ENCODE assay signal across 12 cellular contexts in the genomic region with DNA sequence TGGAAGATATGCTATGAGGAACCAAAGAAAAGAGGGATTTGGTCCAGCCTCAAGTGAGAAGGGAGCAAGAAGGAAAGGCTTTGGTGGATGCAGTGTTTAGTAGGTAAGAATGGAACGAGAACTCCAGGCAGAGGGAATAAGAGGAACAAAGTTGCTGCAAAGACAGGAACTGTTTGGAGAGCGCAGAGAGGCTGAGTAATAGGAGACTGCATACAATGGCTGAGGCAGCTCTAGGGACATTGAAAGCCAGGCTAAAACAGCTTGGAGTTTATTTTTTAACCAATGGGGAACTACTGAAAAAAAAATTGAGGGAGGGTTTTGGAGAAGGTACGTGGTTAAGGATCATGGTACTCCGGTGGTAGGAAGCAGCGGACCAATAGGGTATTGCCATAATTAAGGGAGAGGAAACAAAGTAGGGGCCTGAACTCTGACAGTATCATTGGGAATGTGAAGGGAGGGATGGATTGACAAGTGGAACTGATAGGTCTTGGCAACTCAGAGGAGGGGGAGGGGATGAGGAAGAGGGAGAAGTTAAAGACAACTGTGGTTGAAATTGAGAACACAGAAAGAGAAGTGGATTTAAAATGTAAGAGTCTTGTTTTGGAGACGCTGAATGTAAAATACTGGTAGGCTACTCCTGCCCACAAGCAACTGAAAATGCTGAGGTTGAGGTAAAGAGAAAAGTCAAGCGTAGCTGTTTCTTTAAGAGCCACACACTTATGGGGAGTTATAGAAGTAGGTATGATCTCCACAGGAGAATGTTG. TPM values are rescaled to one million over a fixed set of nuclear protein-coding genes. Genes with fewer than 3 reads are reported as not detected.
DNase-seq lines count a peak whose midpoint lies in the region; ATAC-seq and TF ChIP-seq lines count a peak whose summit lies in the region.
"Had no signal": no experiment of that assay in that cellular context is flagged by ENCODE, and none has a peak within 500 bp of the region (broad histone marks: within the 10 kb centered on the region; RNA-seq: fewer than 3 reads in every experiment).

No MANE protein-coding gene starts in this region.

- no peak overlapping the region for H3K27ac ChIP-seq in naive thymus-derived CD4-positive, alpha-beta T cell (ENCODE audit: low read depth, low read length)

- H3K4me3 Mint-ChIP-seq in naive thymus-derived CD4-positive, alpha-beta T cell: no peak overlapping the region
- H3K4me3 Mint-ChIP-seq: activated T-cell treated with anti-CD3 and anti-CD28 coated beads, Interleukin-2, amount 50 U/mL, for 4 hours; immature natural killer cell had no signal

- H3K36me3 ChIP-seq in naive thymus-derived CD4-positive, alpha-beta T cell (ENCODE audit: control insufficient read depth in 2 of 3, insufficient read depth in 3 of 3, low read length in 3 of 3): no peaks in the 10 kb centered on the region

- no peak overlapping the region for H3K27ac Mint-ChIP-seq in naive thymus-derived CD4-positive, alpha-beta T cell
- H3K27ac Mint-ChIP-seq: immature natural killer cell had no signal

- H3K27me3 Mint-ChIP-seq in naive thymus-derived CD4-positive, alpha-beta T cell: peaks cover 45 to 61% (median 58%) of the 10 kb centered on the region in 5 donors

- no peaks in the 10 kb centered on the region for H3K9me3 Mint-ChIP-seq in naive thymus-derived CD4-positive, alpha-beta T cell
- H3K9me3 Mint-ChIP-seq: activated T-cell treated with anti-CD3 and anti-CD28 coated beads, Interleukin-2, amount 50 U/mL, for 4 hours; immature natural killer cell had no signal

- peak; percentile 65 for ATAC-seq in GM19035 (IDR thresholded peaks at IDR 0.05; ENCODE audit: unreplicated experiment)
- peak; percentile 64 for ATAC-seq in HG02642 (IDR thresholded peaks at IDR 0.05; ENCODE audit: poor library complexity, unreplicated experiment)
- peak; percentile 63 for ATAC-seq in naive thymus-derived CD4-positive, alpha-beta T cell
- ATAC-seq in omental fat pad (ENCODE audit: low FRiP score): no peak
- ATAC-seq: activated T-cell treated with anti-CD3 and anti-CD28 coated beads, Interleukin-2, amount 50 U/mL, for 4 hours had no signal

- no peak overlapping the region for H3K4me3 ChIP-seq in naive thymus-derived CD4-positive, alpha-beta T cell (ENCODE audit: low read length)
- no peak overlapping the region for H3K4me3 ChIP-seq in lower leg skin (ENCODE audit: low read depth, poor library complexity, severe bottlenecking)

- 72 to 81% methylated on average over 7 of the region's 7 CpGs for WGBS in lower leg skin, 2 donors

- H3K36me3 Mint-ChIP-seq in naive thymus-derived CD4-positive, alpha-beta T cell: peaks cover 0 to 2% (median 0%) of the 10 kb centered on the region in 5 donors
- H3K36me3 Mint-ChIP-seq: immature natural killer cell had no signal

- H3K4me1 Mint-ChIP-seq in naive thymus-derived CD4-positive, alpha-beta T cell: peaks cover 6 to 22% (median 9%) of the 10 kb centered on the region in 7 donors

- in situ Hi-C loops in KBM-7 (cut with MboI; ENCODE audit: low pct_unique_long_range_greater_than_20kb, low sequenced_read_pairs): no loop called here

- peaks cover 4 to 9% of the 10 kb centered on the region in 2 donors for H3K27me3 ChIP-seq in naive thymus-derived CD4-positive, alpha-beta T cell (ENCODE audit: control insufficient read depth in 2 of 2, insufficient read depth in 2 of 2, low read length in 2 of 2)

- TF ChIP-seq CTCF in lower leg skin (IDR thresholded peaks at IDR 0.05) (no peak), omental fat pad (IDR thresholded peaks at IDR 0.05) (no peak)

- DNase-seq in KBM-7: peak; percentile 72
- DNase-seq in naive thymus-derived CD4-positive, alpha-beta T cell: no peak
- DNase-seq in lower leg skin (ENCODE audit: low spot score in 2 of 2): no peak
- DNase-seq in omental fat pad (ENCODE audit: low spot score): no peak
- DNase-seq in DMS 273 (lab: John Stamatoyannopoulos, UW; ENCODE audit: unreplicated experiment): no peak
- DNase-seq in AG20443 (ENCODE audit: low spot score): no peak
- DNase-seq: activated T-cell treated with anti-CD3 and anti-CD28 coated beads, Interleukin-2, amount 50 U/mL, for 4 hours; dermis blood vessel endothelial cell; immature natural killer cell had no signal

- intact Hi-C loops in naive thymus-derived CD4-positive, alpha-beta T cell (cut with micrococcal nuclease): no loop called here
- intact Hi-C loops in lower leg skin (cut with DNase I; ENCODE audit: low total_unique reads): no loop called here

- CTCF ChIA-PET in naive thymus-derived CD4-positive, alpha-beta T cell (lab: Charles Lee): no interaction called here

- no peak for TF ChIP-seq POLR2A in lower leg skin (IDR thresholded peaks at IDR 0.05)

- peaks cover 9 to 11% of the 10 kb centered on the region in 2 donors for H3K4me1 ChIP-seq in naive thymus-derived CD4-positive, alpha-beta T cell (ENCODE audit: control insufficient read depth in 2 of 2, insufficient read depth in 2 of 2, low read length in 2 of 2)

- H3K9me3 ChIP-seq in naive thymus-derived CD4-positive, alpha-beta T cell (ENCODE audit: control insufficient read depth in 2 of 3, low read length in 3 of 3): no peaks in the 10 kb centered on the region

- POLR2A ChIA-PET in naive thymus-derived CD4-positive, alpha-beta T cell (lab: Charles Lee): no interaction called here

RNA-seq across cellular contexts. Expression of a gene that starts 4.8 kb away (rescaled TPM):
- total RNA-seq in naive thymus-derived CD4-positive, alpha-beta T cell: not detected
- not detected for polyA plus RNA-seq in naive thymus-derived CD4-positive, alpha-beta T cell
- total RNA-seq in lower leg skin: under 1 TPM in 1 of 4 donors, not detected in 3; 0.13 TPM
- not detected for total RNA-seq in omental fat pad
- total RNA-seq: activated T-cell treated with anti-CD3 and anti-CD28 coated beads, Interleukin-2, amount 50 U/mL, for 4 hours; dermis blood vessel endothelial cell; pulmonary artery endothelial cell had no signal
- polyA plus RNA-seq: immature natural killer cell had no signal

RNA-seq across cellular contexts. Expression of a gene that starts 18.3 kb away (rescaled TPM):
- 10 to 100 TPM; 32.4 to 41.3 (median 36.4) TPM for total RNA-seq in naive thymus-derived CD4-positive, alpha-beta T cell
- 10 to 100 TPM; 16.5 to 28.5 TPM for polyA plus RNA-seq in naive thymus-derived CD4-positive, alpha-beta T cell
- total RNA-seq in lower leg skin (10 to 100 TPM; 15.4 to 37.3 (median 21.6) TPM), omental fat pad (10 to 100 TPM; 25.0 to 45.3 (median 29.9) TPM)
